14 cellular contexts compared by ENCODE assay signal in genomic region chr4:107379054-107379869, GRCh38.
A peak's percentile ranks its signal among the peaks of the same experiment; 100 is the strongest.
DNase-seq lines count a peak whose midpoint lies in the region; ATAC-seq and TF ChIP-seq lines count a peak whose summit lies in the region.
"Had no signal": no experiment of that assay in that cellular context is flagged by ENCODE, and none has a peak within 500 bp of the region (broad histone marks: within the 10 kb centered on the region; RNA-seq: fewer than 3 reads in every experiment).

No MANE protein-coding gene starts in this region.

- H3K4me1 ChIP-seq in osteoblast (ENCODE audit: insufficient read depth, low read length): no peaks in the 10 kb centered on the region
- H3K4me1 ChIP-seq: thyroid gland had no signal

- no peak for ATAC-seq in GM19467 (IDR thresholded peaks at IDR 0.05; ENCODE audit: unreplicated experiment)

- no peak overlapping the region for H3K4me2 ChIP-seq in osteoblast (ENCODE audit: insufficient read depth, low read length)

- H4K20me1 ChIP-seq in osteoblast (ENCODE audit: insufficient read depth, low read length): no peaks in the 10 kb centered on the region

- no peak overlapping the region for H3K27ac ChIP-seq in osteoblast (ENCODE audit: low read depth, low read length)
- H3K27ac ChIP-seq: thyroid gland had no signal

- no peaks in the 10 kb centered on the region for H3K27me3 ChIP-seq in osteoblast (ENCODE audit: insufficient read depth, low read length)
- H3K27me3 ChIP-seq: thyroid gland had no signal

- no peaks in the 10 kb centered on the region for H3K9me3 ChIP-seq in osteoblast (ENCODE audit: low read depth, low read length)
- H3K9me3 ChIP-seq: thyroid gland had no signal

- H3K4me3 ChIP-seq in epithelial cell of esophagus (ENCODE audit: low read length) (no peak overlapping the region), osteoblast (ENCODE audit: insufficient read depth, low read length) (no peak overlapping the region)
- H3K4me3 ChIP-seq: thyroid gland had no signal

- no peaks in the 10 kb centered on the region for H3K79me2 ChIP-seq in osteoblast (ENCODE audit: insufficient read depth, low read length)

- H3K36me3 ChIP-seq in osteoblast (ENCODE audit: insufficient read depth, low read length): no peaks in the 10 kb centered on the region
- H3K36me3 ChIP-seq: thyroid gland had no signal

- TF ChIP-seq CTCF in epithelial cell of esophagus (IDR thresholded peaks at IDR 0.05; ENCODE audit: insufficient read depth, low read depth, low read length, missing control alignments) (peak; percentile 22), osteoblast (IDR thresholded peaks at IDR 0.05; ENCODE audit: extremely low read depth, low read depth, low read length) (no peak)

- DNase-seq in GM04503 (ENCODE audit: low read depth) (peak; percentile 26), OCI-M1 (lab: John Stamatoyannopoulos, UW) (peak; percentile 21), epithelial cell of esophagus (ENCODE audit: low read depth) (peak; percentile 45), osteoblast (ENCODE audit: insufficient read length, low spot score, missing footprints) (peak; percentile 31), H4 (ENCODE audit: low spot score) (no peak), SKM-1 treated with dmso at 0.1 percent for 144 hours (lab: John Stamatoyannopoulos, UW; ENCODE audit: unreplicated experiment) (no peak)
- DNase-seq in activated CD8-positive, alpha-beta memory T cell treated with anti-CD3 and anti-CD28 coated beads for 24 hours: no peak
- DNase-seq: activated CD4-positive, alpha-beta memory T cell treated with anti-CD3 and anti-CD28 coated beads for 36 hours; activated naive CD8-positive, alpha-beta T cell treated with anti-CD3 and anti-CD28 coated beads, Interleukin-2, amount 10 ng/mL, durations not matched to agents 7 days and 5 days; DMS79 treated with DMSO at 0.1 percent for 48 hours; kidney; occipital lobe; thyroid gland had no signal

- H2AFZ ChIP-seq in osteoblast (ENCODE audit: low read length): peak overlapping the region; percentile 77

Comparison
In these comparisons a context has a peak if more than half of its experiments do, and no peak if none do; other contexts are left out.
1. DNase-seq: peak in GM04503 (single experiment), OCI-M1 (single experiment), epithelial cell of esophagus (single experiment) and osteoblast (single experiment); none in H4 (single experiment), activated CD8-positive, alpha-beta memory T cell treated with anti-CD3 and anti-CD28 coated beads for 24 hours (single experiment) and SKM-1 treated with dmso at 0.1 percent for 144 hours (single experiment).